In the genomic region with DNA sequence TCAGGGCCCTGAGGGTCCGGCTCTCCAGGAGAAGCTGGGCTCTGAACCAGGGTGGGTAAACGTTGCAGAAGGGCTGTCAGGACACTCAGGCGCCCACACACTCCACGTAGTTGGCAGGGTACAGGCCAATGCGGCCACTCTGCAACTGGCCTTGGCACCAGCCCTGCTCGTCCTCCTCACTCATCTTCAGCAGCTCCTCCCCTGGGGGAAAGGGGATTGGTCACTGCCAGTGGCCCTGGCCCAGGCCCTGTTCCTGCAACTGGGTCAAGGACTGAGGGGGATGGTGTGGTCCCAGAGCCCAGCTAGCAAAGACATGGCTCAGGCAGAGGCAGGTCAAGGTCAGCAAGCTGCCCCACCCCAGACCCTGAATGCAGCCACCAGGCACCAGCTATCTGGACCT, we compare ENCODE assay signal across 1 cellular context.
A peak's percentile ranks its signal among the peaks of the same experiment; 100 is the strongest.
TF ChIP-seq lines count a peak whose summit lies in the region.

No MANE protein-coding gene starts in this region.

TF ChIP-seq in HepG2, 621 proteins besides CTCF, POLR2A, EP300 and RAD21 (continued from another document and continues in another):
- TF ChIP-seq, protein P1, sequence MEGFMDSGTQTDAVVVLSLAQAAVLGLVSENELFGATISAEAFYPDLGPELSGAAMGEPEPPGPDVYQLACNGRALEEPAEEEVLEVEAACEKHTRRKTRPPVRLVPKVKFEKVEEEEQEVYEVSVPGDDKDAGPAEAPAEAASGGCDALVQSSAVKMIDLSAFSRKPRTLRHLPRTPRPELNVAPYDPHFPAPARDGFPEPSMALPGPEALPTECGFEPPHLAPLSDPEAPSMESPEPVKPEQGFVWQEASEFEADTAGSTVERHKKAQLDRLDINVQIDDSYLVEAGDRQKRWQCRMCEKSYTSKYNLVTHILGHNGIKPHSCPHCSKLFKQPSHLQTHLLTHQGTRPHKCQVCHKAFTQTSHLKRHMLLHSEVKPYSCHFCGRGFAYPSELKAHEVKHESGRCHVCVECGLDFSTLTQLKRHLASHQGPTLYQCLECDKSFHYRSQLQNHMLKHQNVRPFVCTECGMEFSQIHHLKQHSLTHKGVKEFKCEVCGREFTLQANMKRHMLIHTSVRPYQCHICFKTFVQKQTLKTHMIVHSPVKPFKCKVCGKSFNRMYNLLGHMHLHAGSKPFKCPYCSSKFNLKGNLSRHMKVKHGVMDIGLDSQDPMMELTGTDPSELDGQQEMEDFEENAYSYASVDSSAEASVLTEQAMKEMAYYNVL (CRISPR knock-in tag; IDR thresholded peaks at IDR 0.05; ENCODE audit: borderline replicate concordance): no peak
- no peak for TF ChIP-seq ZNF33A (CRISPR knock-in tag; IDR thresholded peaks at IDR 0.05; ENCODE audit: borderline replicate concordance)
- TF ChIP-seq, protein P2, sequence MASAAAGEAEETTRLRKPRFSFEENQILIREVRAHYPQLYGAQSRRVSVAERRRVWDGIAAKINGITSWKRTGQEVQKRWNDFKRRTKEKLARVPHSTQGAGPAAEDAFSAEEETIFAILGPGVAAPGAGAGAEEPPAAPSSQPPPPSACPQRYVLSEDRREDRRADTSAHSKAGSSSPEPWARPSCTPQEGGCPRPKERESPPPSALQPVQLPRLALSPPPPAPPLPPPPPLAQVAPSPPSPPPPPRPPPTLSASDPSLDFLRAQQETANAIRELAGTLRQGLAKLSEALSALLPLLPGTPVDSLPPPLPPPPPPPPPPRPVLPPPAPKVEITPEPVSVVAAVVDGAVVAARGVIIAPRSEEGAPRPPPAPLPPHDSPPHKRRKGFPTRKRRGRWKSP (CRISPR knock-in tag; IDR thresholded peaks at IDR 0.05): no peak
- TF ChIP-seq, protein P3, sequence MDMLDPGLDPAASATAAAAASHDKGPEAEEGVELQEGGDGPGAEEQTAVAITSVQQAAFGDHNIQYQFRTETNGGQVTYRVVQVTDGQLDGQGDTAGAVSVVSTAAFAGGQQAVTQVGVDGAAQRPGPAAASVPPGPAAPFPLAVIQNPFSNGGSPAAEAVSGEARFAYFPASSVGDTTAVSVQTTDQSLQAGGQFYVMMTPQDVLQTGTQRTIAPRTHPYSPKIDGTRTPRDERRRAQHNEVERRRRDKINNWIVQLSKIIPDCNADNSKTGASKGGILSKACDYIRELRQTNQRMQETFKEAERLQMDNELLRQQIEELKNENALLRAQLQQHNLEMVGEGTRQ (IDR thresholded peaks at IDR 0.05; ENCODE audit: low read depth, low read length): no peak
- TF ChIP-seq, protein P3 (CRISPR knock-in tag; IDR thresholded peaks at IDR 0.05; ENCODE audit: borderline replicate concordance): no peak
- TF ChIP-seq TEAD3 (CRISPR knock-in tag; optimal IDR thresholded peaks at IDR 0.05; ENCODE audit: borderline replicate concordance): no peak
- 0 out of 2 replicates have a peak, but pooled peaks have one; percentile 21 for TF ChIP-seq RCOR2 (CRISPR knock-in tag; IDR thresholded peaks at IDR 0.05)
- TF ChIP-seq, protein P4, sequence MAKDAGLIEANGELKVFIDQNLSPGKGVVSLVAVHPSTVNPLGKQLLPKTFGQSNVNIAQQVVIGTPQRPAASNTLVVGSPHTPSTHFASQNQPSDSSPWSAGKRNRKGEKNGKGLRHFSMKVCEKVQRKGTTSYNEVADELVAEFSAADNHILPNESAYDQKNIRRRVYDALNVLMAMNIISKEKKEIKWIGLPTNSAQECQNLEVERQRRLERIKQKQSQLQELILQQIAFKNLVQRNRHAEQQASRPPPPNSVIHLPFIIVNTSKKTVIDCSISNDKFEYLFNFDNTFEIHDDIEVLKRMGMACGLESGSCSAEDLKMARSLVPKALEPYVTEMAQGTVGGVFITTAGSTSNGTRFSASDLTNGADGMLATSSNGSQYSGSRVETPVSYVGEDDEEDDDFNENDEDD (CRISPR knock-in tag; IDR thresholded peaks at IDR 0.05; ENCODE audit: borderline replicate concordance): no peak
- no peak for TF ChIP-seq ARID2 (CRISPR knock-in tag; IDR thresholded peaks at IDR 0.05; ENCODE audit: borderline replicate concordance)
- TF ChIP-seq ZNF75D (CRISPR knock-in tag; IDR thresholded peaks at IDR 0.05; ENCODE audit: borderline replicate concordance): no peak
- TF ChIP-seq ZNF878 (CRISPR knock-in tag; IDR thresholded peaks at IDR 0.05): no peak
- TF ChIP-seq, protein P5, sequence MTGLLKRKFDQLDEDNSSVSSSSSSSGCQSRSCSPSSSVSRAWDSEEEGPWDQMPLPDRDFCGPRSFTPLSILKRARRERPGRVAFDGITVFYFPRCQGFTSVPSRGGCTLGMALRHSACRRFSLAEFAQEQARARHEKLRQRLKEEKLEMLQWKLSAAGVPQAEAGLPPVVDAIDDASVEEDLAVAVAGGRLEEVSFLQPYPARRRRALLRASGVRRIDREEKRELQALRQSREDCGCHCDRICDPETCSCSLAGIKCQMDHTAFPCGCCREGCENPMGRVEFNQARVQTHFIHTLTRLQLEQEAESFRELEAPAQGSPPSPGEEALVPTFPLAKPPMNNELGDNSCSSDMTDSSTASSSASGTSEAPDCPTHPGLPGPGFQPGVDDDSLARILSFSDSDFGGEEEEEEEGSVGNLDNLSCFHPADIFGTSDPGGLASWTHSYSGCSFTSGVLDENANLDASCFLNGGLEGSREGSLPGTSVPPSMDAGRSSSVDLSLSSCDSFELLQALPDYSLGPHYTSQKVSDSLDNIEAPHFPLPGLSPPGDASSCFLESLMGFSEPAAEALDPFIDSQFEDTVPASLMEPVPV (CRISPR knock-in tag; IDR thresholded peaks at IDR 0.05): no peak
- TF ChIP-seq ZNF230 (CRISPR knock-in tag; IDR thresholded peaks at IDR 0.05): no peak
- no peak for TF ChIP-seq ZNF530 (CRISPR knock-in tag; IDR thresholded peaks at IDR 0.05; ENCODE audit: low read depth)
- TF ChIP-seq, protein P6, sequence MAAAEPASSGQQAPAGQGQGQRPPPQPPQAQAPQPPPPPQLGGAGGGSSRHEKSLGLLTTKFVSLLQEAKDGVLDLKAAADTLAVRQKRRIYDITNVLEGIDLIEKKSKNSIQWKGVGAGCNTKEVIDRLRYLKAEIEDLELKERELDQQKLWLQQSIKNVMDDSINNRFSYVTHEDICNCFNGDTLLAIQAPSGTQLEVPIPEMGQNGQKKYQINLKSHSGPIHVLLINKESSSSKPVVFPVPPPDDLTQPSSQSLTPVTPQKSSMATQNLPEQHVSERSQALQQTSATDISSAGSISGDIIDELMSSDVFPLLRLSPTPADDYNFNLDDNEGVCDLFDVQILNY (CRISPR knock-in tag; conservative IDR thresholded peaks at IDR 0.05): no peak
- TF ChIP-seq ZBTB7A (CRISPR knock-in tag; IDR thresholded peaks at IDR 0.05): no peak
- TF ChIP-seq KDM6A (CRISPR knock-in tag; IDR thresholded peaks at IDR 0.05; ENCODE audit: low read depth): peak; percentile 80
- TF ChIP-seq, protein P7, sequence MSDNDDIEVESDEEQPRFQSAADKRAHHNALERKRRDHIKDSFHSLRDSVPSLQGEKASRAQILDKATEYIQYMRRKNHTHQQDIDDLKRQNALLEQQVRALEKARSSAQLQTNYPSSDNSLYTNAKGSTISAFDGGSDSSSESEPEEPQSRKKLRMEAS (IDR thresholded peaks at IDR 0.05): no peak; the same call in 1 of the 2 replicates
- peak; percentile 40 for TF ChIP-seq HIVEP1 (CRISPR knock-in tag; IDR thresholded peaks at IDR 0.05)
- TF ChIP-seq ZNF143 (CRISPR knock-in tag; IDR thresholded peaks at IDR 0.05): 0 out of 2 replicates have a peak, but pooled peaks have one; percentile 34
- TF ChIP-seq SYNCRIP (IDR thresholded peaks at IDR 0.05; ENCODE audit: insufficient read depth, low read depth, low read length): no peak
- no peak for TF ChIP-seq FOXC1 (CRISPR knock-in tag; IDR thresholded peaks at IDR 0.05; ENCODE audit: borderline replicate concordance)
- TF ChIP-seq ZNF343 (CRISPR knock-in tag; IDR thresholded peaks at IDR 0.05): no peak
- TF ChIP-seq ZNF232 (CRISPR knock-in tag; IDR thresholded peaks at IDR 0.05; ENCODE audit: borderline replicate concordance): no peak
- no peak for TF ChIP-seq CAMTA2 (CRISPR knock-in tag; IDR thresholded peaks at IDR 0.05; ENCODE audit: borderline replicate concordance)
- TF ChIP-seq, protein P8, sequence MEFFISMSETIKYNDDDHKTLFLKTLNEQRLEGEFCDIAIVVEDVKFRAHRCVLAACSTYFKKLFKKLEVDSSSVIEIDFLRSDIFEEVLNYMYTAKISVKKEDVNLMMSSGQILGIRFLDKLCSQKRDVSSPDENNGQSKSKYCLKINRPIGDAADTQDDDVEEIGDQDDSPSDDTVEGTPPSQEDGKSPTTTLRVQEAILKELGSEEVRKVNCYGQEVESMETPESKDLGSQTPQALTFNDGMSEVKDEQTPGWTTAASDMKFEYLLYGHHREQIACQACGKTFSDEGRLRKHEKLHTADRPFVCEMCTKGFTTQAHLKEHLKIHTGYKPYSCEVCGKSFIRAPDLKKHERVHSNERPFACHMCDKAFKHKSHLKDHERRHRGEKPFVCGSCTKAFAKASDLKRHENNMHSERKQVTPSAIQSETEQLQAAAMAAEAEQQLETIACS (CRISPR knock-in tag; IDR thresholded peaks at IDR 0.05): no peak
- no peak for TF ChIP-seq DPF2 (CRISPR knock-in tag; IDR thresholded peaks at IDR 0.05; ENCODE audit: borderline replicate concordance, low read depth)
- TF ChIP-seq ISX (CRISPR knock-in tag; conservative IDR thresholded peaks at IDR 0.05): no peak
- no peak for TF ChIP-seq MBD4 (IDR thresholded peaks at IDR 0.05; ENCODE audit: borderline replicate concordance, low read length)
- TF ChIP-seq CBX5 (CRISPR knock-in tag; IDR thresholded peaks at IDR 0.05; ENCODE audit: borderline replicate concordance): no peak
- TF ChIP-seq, protein P9, sequence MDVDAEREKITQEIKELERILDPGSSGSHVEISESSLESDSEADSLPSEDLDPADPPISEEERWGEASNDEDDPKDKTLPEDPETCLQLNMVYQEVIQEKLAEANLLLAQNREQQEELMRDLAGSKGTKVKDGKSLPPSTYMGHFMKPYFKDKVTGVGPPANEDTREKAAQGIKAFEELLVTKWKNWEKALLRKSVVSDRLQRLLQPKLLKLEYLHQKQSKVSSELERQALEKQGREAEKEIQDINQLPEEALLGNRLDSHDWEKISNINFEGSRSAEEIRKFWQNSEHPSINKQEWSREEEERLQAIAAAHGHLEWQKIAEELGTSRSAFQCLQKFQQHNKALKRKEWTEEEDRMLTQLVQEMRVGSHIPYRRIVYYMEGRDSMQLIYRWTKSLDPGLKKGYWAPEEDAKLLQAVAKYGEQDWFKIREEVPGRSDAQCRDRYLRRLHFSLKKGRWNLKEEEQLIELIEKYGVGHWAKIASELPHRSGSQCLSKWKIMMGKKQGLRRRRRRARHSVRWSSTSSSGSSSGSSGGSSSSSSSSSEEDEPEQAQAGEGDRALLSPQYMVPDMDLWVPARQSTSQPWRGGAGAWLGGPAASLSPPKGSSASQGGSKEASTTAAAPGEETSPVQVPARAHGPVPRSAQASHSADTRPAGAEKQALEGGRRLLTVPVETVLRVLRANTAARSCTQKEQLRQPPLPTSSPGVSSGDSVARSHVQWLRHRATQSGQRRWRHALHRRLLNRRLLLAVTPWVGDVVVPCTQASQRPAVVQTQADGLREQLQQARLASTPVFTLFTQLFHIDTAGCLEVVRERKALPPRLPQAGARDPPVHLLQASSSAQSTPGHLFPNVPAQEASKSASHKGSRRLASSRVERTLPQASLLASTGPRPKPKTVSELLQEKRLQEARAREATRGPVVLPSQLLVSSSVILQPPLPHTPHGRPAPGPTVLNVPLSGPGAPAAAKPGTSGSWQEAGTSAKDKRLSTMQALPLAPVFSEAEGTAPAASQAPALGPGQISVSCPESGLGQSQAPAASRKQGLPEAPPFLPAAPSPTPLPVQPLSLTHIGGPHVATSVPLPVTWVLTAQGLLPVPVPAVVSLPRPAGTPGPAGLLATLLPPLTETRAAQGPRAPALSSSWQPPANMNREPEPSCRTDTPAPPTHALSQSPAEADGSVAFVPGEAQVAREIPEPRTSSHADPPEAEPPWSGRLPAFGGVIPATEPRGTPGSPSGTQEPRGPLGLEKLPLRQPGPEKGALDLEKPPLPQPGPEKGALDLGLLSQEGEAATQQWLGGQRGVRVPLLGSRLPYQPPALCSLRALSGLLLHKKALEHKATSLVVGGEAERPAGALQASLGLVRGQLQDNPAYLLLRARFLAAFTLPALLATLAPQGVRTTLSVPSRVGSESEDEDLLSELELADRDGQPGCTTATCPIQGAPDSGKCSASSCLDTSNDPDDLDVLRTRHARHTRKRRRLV (CRISPR knock-in tag; IDR thresholded peaks at IDR 0.05): no peak
- TF ChIP-seq ZNF101 (CRISPR knock-in tag; IDR thresholded peaks at IDR 0.05; ENCODE audit: borderline replicate concordance, low read depth): no peak
- no peak for TF ChIP-seq ZNF367 (CRISPR knock-in tag; IDR thresholded peaks at IDR 0.05; ENCODE audit: borderline replicate concordance)
- no peak for TF ChIP-seq PTBP1 (IDR thresholded peaks at IDR 0.05; ENCODE audit: low read depth, low read length, poor library complexity, severe bottlenecking)
- TF ChIP-seq ZBTB38 (CRISPR knock-in tag; IDR thresholded peaks at IDR 0.05): no peak
- TF ChIP-seq BHLHE40 (IDR thresholded peaks at IDR 0.05; ENCODE audit: low read length): no peak
- TF ChIP-seq TBL1XR1 (IDR thresholded peaks at IDR 0.05; ENCODE audit: borderline replicate concordance, low read length, partially characterized antibody): peak; percentile 74
- TF ChIP-seq, protein P10, sequence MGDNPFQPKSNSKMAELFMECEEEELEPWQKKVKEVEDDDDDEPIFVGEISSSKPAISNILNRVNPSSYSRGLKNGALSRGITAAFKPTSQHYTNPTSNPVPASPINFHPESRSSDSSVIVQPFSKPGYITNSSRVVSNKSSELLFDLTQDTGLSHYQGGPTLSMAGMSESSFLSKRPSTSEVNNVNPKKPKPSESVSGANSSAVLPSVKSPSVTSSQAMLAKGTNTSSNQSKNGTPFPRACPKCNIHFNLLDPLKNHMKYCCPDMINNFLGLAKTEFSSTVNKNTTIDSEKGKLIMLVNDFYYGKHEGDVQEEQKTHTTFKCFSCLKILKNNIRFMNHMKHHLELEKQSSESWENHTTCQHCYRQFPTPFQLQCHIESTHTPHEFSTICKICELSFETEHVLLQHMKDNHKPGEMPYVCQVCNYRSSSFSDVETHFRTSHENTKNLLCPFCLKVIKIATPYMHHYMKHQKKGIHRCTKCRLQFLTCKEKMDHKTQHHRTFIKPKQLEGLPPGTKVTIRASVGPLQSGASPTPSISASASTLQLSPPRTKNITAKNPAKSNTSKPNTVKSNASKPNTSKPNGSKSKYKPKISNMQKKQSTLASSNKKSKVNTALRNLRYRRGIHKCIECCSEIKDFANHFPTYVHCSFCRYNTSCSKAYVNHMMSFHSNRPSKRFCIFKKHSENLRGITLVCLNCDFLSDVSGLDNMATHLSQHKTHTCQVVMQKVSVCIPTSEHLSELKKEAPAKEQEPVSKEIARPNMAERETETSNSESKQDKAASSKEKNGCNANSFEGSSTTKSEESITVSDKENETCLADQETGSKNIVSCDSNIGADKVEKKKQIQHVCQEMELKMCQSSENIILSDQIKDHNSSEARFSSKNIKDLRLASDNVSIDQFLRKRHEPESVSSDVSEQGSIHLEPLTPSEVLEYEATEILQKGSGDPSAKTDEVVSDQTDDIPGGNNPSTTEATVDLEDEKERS (CRISPR knock-in tag; IDR thresholded peaks at IDR 0.05): no peak
- no peak for TF ChIP-seq IRX3 (CRISPR knock-in tag; IDR thresholded peaks at IDR 0.05; ENCODE audit: borderline replicate concordance, low read depth)
- TF ChIP-seq GABPB1 (CRISPR knock-in tag; IDR thresholded peaks at IDR 0.05): peak; percentile 49; the same call in 1 of the 2 replicates
